28 cellular contexts compared by ENCODE assay signal in the genomic region with DNA sequence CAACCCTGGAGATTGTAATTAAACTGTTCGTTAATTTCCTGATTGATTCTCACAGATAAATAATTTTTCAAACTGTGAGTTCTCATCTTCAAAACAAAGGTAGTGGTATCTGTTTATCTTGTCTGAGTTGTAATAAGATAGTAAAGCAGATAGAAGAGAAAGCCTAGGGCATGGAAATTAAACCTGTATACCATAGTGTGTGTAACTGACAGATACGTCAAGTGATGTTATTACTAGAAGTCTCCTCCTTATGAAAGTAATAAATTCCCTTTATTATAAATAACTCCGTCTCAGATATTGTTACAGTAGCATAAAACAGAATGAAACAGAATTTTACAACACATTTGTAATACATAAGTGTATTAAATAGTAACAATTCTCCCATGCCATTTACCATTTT.
"Had no signal": no experiment of that assay in that cellular context is flagged by ENCODE, and none has a peak within 500 bp of the region (broad histone marks: within the 10 kb centered on the region; RNA-seq: fewer than 3 reads in every experiment).

No MANE protein-coding gene starts in this region.

- H3K9ac ChIP-seq: neural progenitor cell, parathyroid adenoma had no signal

- H3K4me3 ChIP-seq: neural progenitor cell, ovary, psoas muscle, right lobe of liver, sigmoid colon, stomach, thoracic aorta, thyroid gland, tibial nerve, upper lobe of right lung, uterus had no signal

- H3K36me3 ChIP-seq: neural progenitor cell, ovary, right lobe of liver, sigmoid colon, stomach, thoracic aorta, thyroid gland, tibial nerve, upper lobe of right lung, uterus had no signal

- FAIRE-seq: small intestine had no signal

- H3K79me2 ChIP-seq: parathyroid adenoma had no signal

- H3K36me3 Mint-ChIP-seq: natural killer cell treated with Interleukin-12 subunit alpha and Interleukin-12 subunit beta and Interleukin-15 and Interleukin-18, amount 100 ng/mL, for 72 hours; neural progenitor cell; stimulated activated effector memory CD8-positive, alpha-beta T cell treated with anti-CD3 and anti-CD28 coated beads, Interleukin-12 subunit alpha, Interleukin-12 subunit beta, amount 100 ng/mL, for 72 hours; stimulated activated naive B cell treated with anti-CD40 and anti-IgM and Interleukin-4, amounts not matched to agents 10 μg/mL and 1 μg/mL and 100 μg/mL, for 72 hours had no signal

- H3K4me3 Mint-ChIP-seq: naive thymus-derived CD8-positive, alpha-beta T cell; natural killer cell treated with Interleukin-12 subunit alpha and Interleukin-12 subunit beta and Interleukin-15 and Interleukin-18, amount 100 ng/mL, for 72 hours; nephron progenitor cell; neural progenitor cell; stimulated activated effector memory CD8-positive, alpha-beta T cell treated with anti-CD3 and anti-CD28 coated beads, Interleukin-12 subunit alpha, Interleukin-12 subunit beta, amount 100 ng/mL, for 72 hours; stimulated activated naive B cell treated with anti-CD40 and anti-IgM and Interleukin-4, amounts not matched to agents 10 μg/mL and 1 μg/mL and 100 μg/mL, for 72 hours; stimulated activated naive CD8-positive, alpha-beta T cell treated with anti-CD3 and anti-CD28 coated beads, Interleukin-15, Interleukin-2, amounts not matched to agents 100 ng/mL and 50 ng/mL, for 24 hours had no signal

- H3K27ac Mint-ChIP-seq: naive thymus-derived CD8-positive, alpha-beta T cell; natural killer cell treated with Interleukin-12 subunit alpha and Interleukin-12 subunit beta and Interleukin-15 and Interleukin-18, amount 100 ng/mL, for 72 hours; nephron progenitor cell; neural progenitor cell; progenitor cell of endocrine pancreas; stimulated activated effector memory CD8-positive, alpha-beta T cell treated with anti-CD3 and anti-CD28 coated beads, Interleukin-12 subunit alpha, Interleukin-12 subunit beta, amount 100 ng/mL, for 72 hours; stimulated activated naive B cell treated with anti-CD40 and anti-IgM and Interleukin-4, amounts not matched to agents 10 μg/mL and 1 μg/mL and 100 μg/mL, for 72 hours; stimulated activated naive CD8-positive, alpha-beta T cell treated with anti-CD3 and anti-CD28 coated beads, Interleukin-15, Interleukin-2, amounts not matched to agents 100 ng/mL and 50 ng/mL, for 24 hours had no signal

- H3K4me1 Mint-ChIP-seq: naive thymus-derived CD8-positive, alpha-beta T cell; nephron progenitor cell; neural progenitor cell; stimulated activated effector memory CD8-positive, alpha-beta T cell treated with anti-CD3 and anti-CD28 coated beads, Interleukin-12 subunit alpha, Interleukin-12 subunit beta, amount 100 ng/mL, for 72 hours; stimulated activated naive B cell treated with anti-CD40 and anti-IgM and Interleukin-4, amounts not matched to agents 10 μg/mL and 1 μg/mL and 100 μg/mL, for 72 hours had no signal

- H3K27me3 ChIP-seq: neural progenitor cell, ovary, right lobe of liver, sigmoid colon, stomach, thyroid gland, tibial nerve, upper lobe of right lung, uterus had no signal

- H3K27me3 Mint-ChIP-seq: naive thymus-derived CD8-positive, alpha-beta T cell; natural killer cell treated with Interleukin-12 subunit alpha and Interleukin-12 subunit beta and Interleukin-15 and Interleukin-18, amount 100 ng/mL, for 72 hours; progenitor cell of endocrine pancreas; stimulated activated naive B cell treated with anti-CD40 and anti-IgM and Interleukin-4, amounts not matched to agents 10 μg/mL and 1 μg/mL and 100 μg/mL, for 72 hours; stimulated activated naive CD8-positive, alpha-beta T cell treated with anti-CD3 and anti-CD28 coated beads, Interleukin-15, Interleukin-2, amounts not matched to agents 100 ng/mL and 50 ng/mL, for 24 hours had no signal

- H2AFZ ChIP-seq: neural progenitor cell, parathyroid adenoma had no signal

- H3K9me3 ChIP-seq: ovary, psoas muscle, right lobe of liver, sigmoid colon, thoracic aorta, thyroid gland, upper lobe of right lung, uterus had no signal

- H3K4me2 ChIP-seq: neural progenitor cell had no signal

- H3K4me1 ChIP-seq: neural progenitor cell, parathyroid adenoma, psoas muscle, right lobe of liver, sigmoid colon, stomach, thyroid gland, tibial nerve, upper lobe of right lung, uterus had no signal

- DNase-seq: naive thymus-derived CD8-positive, alpha-beta T cell; nephron progenitor cell; occipital lobe; ovary; posterior cingulate gyrus; psoas muscle; right cardiac atrium; right lobe of liver; sigmoid colon; small intestine; stimulated activated CD4-positive, alpha-beta T cell treated with anti-CD3 and anti-CD28 coated beads, Interleukin-15, amount 100 ng/mL, for 24 hours; stimulated activated CD4-positive, alpha-beta T cell treated with anti-CD3 and anti-CD28 coated beads, Interleukin-2, amount 100 ng/mL, for 24 hours; stimulated activated CD4-positive, alpha-beta T cell treated with anti-CD3 and anti-CD28 coated beads, Interleukin-2, amount 100 ng/mL, for 48 hours; stimulated activated CD4-positive, alpha-beta T cell treated with anti-CD3 and anti-CD28 coated beads, Interleukin-4, amount 100 ng/mL, for 24 hours; stimulated activated naive B cell treated with anti-CD40 and anti-IgM and Interleukin-4, amounts not matched to agents 10 μg/mL and 1 μg/mL and 100 μg/mL, for 72 hours; stimulated activated naive CD4-positive, alpha-beta T cell treated with Interleukin-2 at 50 U/mL for 16 hours; stomach; thyroid gland; upper lobe of right lung; uterus had no signal

- H3K27ac ChIP-seq: neural progenitor cell, ovary, parathyroid adenoma, psoas muscle, right lobe of liver, sigmoid colon, stomach, thoracic aorta, thyroid gland, tibial nerve, upper lobe of right lung, uterus had no signal
